ENCODE assay signal across 12 cellular contexts in genomic region chr6:154197176-154197850, GRCh38.
DNase-seq lines count a peak whose midpoint lies in the region; ATAC-seq and FAIRE-seq lines count a peak whose summit lies in the region.
"Had no signal": no experiment of that assay in that cellular context is flagged by ENCODE, and none has a peak within 500 bp of the region (broad histone marks: within the 10 kb centered on the region; RNA-seq: fewer than 3 reads in every experiment).

No MANE protein-coding gene starts in this region.

- peak overlapping the region in 1 of 10 donors; percentile 38 for H3K4me3 Mint-ChIP-seq in naive thymus-derived CD8-positive, alpha-beta T cell
- H3K4me3 Mint-ChIP-seq: memory B cell had no signal

- H3K27me3 ChIP-seq in BLaER1 treated with 17β-estradiol and CSF1 and Interleukin-3, amounts not matched to agents 10 nM and 100 nM, result no peaks in the 10 kb centered on the region

- POLR2A ChIA-PET in naive thymus-derived CD8-positive, alpha-beta T cell (lab: Charles Lee), result no interaction called here

- H3K4me3 ChIP-seq in BLaER1 treated with 17β-estradiol and CSF1 and Interleukin-3, amounts not matched to agents 10 nM and 100 nM, result peak overlapping the region in 1 of 10 experiments; percentile 11; a peak in 1 of 20 replicates

- H3K27ac Mint-ChIP-seq in naive thymus-derived CD8-positive, alpha-beta T cell, result peak overlapping the region in 7 of 10 donors; percentile 7 to 55 (median 51)
- H3K27ac Mint-ChIP-seq: activated T-helper 2 cell treated with anti-CD3 and anti-CD28 coated beads, Interferon-gamma antibody, Interleukin-2, Interleukin-4, amounts not matched to agents 10 μg/mL and 5 μg/mL and 100 μg/mL, durations not matched to agents 14 hours and 24 hours and 36 hours; memory B cell had no signal

- DNase-seq in HCEC 1CT, result peak; percentile 11
- DNase-seq in brain pericyte (ENCODE audit: low read depth, low spot score), result peak; percentile 29
- DNase-seq in naive thymus-derived CD8-positive, alpha-beta T cell, result no peak
- DNase-seq in RCC 7860 (ENCODE audit: low spot score), result no peak
- DNase-seq in left ventricle myocardium superior, result no peak
- DNase-seq: NCI-H82, substantia nigra, T-helper 9 cell had no signal

- H3K9ac ChIP-seq in BLaER1 treated with 17β-estradiol and CSF1 and Interleukin-3, amounts not matched to agents 10 nM and 100 nM, result peak overlapping the region in 2 of 11 experiments; percentile 40 to 61; a peak in 4 of 22 replicates

- intact Hi-C loops in left ventricle myocardium superior (cut with micrococcal nuclease), result no loop called here

- H3K36me3 Mint-ChIP-seq in naive thymus-derived CD8-positive, alpha-beta T cell, result peaks cover 31 to 92% (median 73%) of the 10 kb centered on the region in 3 donors
- H3K36me3 Mint-ChIP-seq: memory B cell had no signal

- H4K20me1 ChIP-seq in BLaER1 treated with 17β-estradiol and CSF1 and Interleukin-3, amounts not matched to agents 10 nM and 100 nM, result peaks cover 0 to 25% (median 4%) of the 10 kb centered on the region in 11 experiments; a peak in 6 of 22 replicates

- ATAC-seq in naive thymus-derived CD8-positive, alpha-beta T cell, result no peak
- ATAC-seq in left ventricle myocardium superior (no peak), GM21737 (IDR thresholded peaks at IDR 0.05; ENCODE audit: unreplicated experiment) (no peak)

- peaks cover 0 to 8% (median 3%) of the 10 kb centered on the region in 9 donors for H3K9me3 Mint-ChIP-seq in naive thymus-derived CD8-positive, alpha-beta T cell
- H3K9me3 Mint-ChIP-seq: activated T-helper 2 cell treated with anti-CD3 and anti-CD28 coated beads, Interferon-gamma antibody, Interleukin-2, Interleukin-4, amounts not matched to agents 10 μg/mL and 5 μg/mL and 100 μg/mL, durations not matched to agents 14 hours and 24 hours and 36 hours had no signal

- peaks cover 0 to 95% (median 79%) of the 10 kb centered on the region in 11 experiments; a peak in 17 of 22 replicates for H3K36me3 ChIP-seq in BLaER1 treated with 17β-estradiol and CSF1 and Interleukin-3, amounts not matched to agents 10 nM and 100 nM

- peaks cover 0 to 24% (median 9%) of the 10 kb centered on the region in 11 experiments; a peak in 14 of 22 replicates for H3K9me3 ChIP-seq in BLaER1 treated with 17β-estradiol and CSF1 and Interleukin-3, amounts not matched to agents 10 nM and 100 nM (replicated peaks in 1 of 11)

- H3K27ac ChIP-seq in BLaER1 treated with 17β-estradiol and CSF1 and Interleukin-3, amounts not matched to agents 10 nM and 100 nM, result peak overlapping the region in 3 of 11 experiments; percentile 7 to 38 (median 38); a peak in 4 of 22 replicates

- no peaks in the 10 kb centered on the region for H3K27me3 Mint-ChIP-seq in naive thymus-derived CD8-positive, alpha-beta T cell
- H3K27me3 Mint-ChIP-seq: memory B cell had no signal

- H3K4me1 Mint-ChIP-seq in naive thymus-derived CD8-positive, alpha-beta T cell, result peaks cover 24 to 79% (median 56%) of the 10 kb centered on the region in 4 donors
- H3K4me1 Mint-ChIP-seq: memory B cell had no signal

- peak overlapping the region in 9 of 11 experiments; percentile 2 to 84 (median 25); a peak in 11 of 22 replicates for H3K4me2 ChIP-seq in BLaER1 treated with 17β-estradiol and CSF1 and Interleukin-3, amounts not matched to agents 10 nM and 100 nM

- no peak for FAIRE-seq in RCC 7860 (lab: Jason Lieb, UNC)

- H3K4me1 ChIP-seq in BLaER1 treated with 17β-estradiol and CSF1 and Interleukin-3, amounts not matched to agents 10 nM and 100 nM, result peaks cover 8 to 55% (median 12%) of the 10 kb centered on the region in 10 experiments; a peak in 15 of 20 replicates

Comparison
In these comparisons a context has a peak if more than half of its experiments do, and no peak if none do; other contexts are left out.
1. DNase-seq: peak in HCEC 1CT (single experiment) and brain pericyte (single experiment); none in naive thymus-derived CD8-positive, alpha-beta T cell (0 of 10), RCC 7860 (single experiment) and left ventricle myocardium superior (single experiment).